Comparison of ENCODE assay signal across 2 cellular contexts in the genomic region with DNA sequence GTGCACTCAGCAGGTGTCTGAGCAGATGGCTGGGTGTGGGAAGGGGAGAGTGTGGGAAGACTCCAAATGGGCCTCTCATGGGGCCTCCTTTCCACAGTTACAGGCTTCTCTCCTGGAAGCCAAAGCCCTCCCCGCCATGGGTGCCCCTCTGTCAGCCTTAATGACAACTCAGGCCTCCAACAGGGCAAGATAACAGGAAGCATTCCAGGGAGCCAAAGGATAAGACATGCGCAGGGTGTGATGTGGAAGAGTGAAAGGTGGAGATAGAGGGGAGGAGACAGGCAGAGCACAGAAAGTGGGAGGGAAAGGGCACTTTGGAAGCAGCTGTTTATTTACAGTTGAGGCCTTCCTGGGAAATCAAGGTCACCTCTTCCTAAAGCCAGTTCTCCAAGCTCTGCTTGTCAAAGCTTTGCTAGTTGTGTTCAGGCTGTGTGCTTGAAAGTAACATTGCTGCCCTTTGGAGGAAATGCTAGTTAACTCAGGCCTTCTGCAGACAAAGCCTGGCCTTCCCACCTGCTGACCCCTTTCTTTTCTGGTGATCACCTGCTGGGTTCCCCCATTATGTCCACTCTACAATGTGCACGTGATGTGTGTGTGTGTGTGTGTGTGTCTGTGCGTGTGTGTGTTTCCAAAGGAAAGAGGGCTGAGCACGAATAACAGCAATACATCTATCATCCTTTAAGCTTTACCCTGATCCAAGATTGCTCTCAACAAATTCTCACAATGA.
TF ChIP-seq lines count a peak whose summit lies in the region.

No MANE protein-coding gene starts in this region.

TF ChIP-seq in HEK293, 187 proteins besides CTCF, POLR2A, EP300 and RAD21 (continued from another document and continues in another):
- no peak for TF ChIP-seq ZNF174 (tag by site-specific recombination; IDR thresholded peaks at IDR 0.05)
- TF ChIP-seq SP2 (tag by site-specific recombination; IDR thresholded peaks at IDR 0.05) = peak; percentile 49
- TF ChIP-seq MEIS1 (CRISPR knock-in tag; IDR thresholded peaks at IDR 0.05; ENCODE audit: borderline replicate concordance) = no peak
- no peak for TF ChIP-seq ZNF211 (tag by site-specific recombination; IDR thresholded peaks at IDR 0.05; ENCODE audit: low read depth)
- TF ChIP-seq EGR2 (tag by site-specific recombination; IDR thresholded peaks at IDR 0.05; ENCODE audit: low read depth) = peak; percentile 68
- no peak for TF ChIP-seq ZNF350 (tag by site-specific recombination; IDR thresholded peaks at IDR 0.05)
- TF ChIP-seq ZNF621 (tag by site-specific recombination; IDR thresholded peaks at IDR 0.05) = no peak
- peak; percentile 79 for TF ChIP-seq ZNF341 (tag by site-specific recombination; IDR thresholded peaks at IDR 0.05; ENCODE audit: low read depth)
- TF ChIP-seq, protein P1, sequence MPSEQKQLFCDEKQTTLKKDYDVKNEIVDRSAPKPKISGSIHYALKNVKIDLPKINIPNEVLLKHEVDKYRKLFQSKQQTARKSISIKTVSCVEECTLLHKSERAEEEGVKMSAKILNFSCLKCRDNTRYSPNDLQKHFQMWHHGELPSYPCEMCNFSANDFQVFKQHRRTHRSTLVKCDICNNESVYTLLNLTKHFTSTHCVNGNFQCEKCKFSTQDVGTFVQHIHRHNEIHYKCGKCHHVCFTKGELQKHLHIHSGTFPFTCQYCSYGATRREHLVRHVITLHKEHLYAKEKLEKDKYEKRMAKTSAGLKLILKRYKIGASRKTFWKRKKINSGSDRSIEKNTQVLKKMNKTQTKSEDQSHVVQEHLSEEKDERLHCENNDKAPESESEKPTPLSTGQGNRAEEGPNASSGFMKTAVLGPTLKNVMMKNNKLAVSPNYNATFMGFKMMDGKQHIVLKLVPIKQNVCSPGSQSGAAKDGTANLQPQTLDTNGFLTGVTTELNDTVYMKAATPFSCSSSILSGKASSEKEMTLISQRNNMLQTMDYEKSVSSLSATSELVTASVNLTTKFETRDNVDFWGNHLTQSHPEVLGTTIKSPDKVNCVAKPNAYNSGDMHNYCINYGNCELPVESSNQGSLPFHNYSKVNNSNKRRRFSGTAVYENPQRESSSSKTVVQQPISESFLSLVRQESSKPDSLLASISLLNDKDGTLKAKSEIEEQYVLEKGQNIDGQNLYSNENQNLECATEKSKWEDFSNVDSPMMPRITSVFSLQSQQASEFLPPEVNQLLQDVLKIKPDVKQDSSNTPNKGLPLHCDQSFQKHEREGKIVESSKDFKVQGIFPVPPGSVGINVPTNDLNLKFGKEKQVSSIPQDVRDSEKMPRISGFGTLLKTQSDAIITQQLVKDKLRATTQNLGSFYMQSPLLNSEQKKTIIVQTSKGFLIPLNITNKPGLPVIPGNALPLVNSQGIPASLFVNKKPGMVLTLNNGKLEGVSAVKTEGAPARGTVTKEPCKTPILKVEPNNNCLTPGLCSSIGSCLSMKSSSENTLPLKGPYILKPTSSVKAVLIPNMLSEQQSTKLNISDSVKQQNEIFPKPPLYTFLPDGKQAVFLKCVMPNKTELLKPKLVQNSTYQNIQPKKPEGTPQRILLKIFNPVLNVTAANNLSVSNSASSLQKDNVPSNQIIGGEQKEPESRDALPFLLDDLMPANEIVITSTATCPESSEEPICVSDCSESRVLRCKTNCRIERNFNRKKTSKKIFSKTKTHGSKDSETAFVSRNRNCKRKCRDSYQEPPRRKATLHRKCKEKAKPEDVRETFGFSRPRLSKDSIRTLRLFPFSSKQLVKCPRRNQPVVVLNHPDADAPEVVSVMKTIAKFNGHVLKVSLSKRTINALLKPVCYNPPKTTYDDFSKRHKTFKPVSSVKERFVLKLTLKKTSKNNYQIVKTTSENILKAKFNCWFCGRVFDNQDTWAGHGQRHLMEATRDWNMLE (tag by site-specific recombination; conservative IDR thresholded peaks at IDR 0.05; ENCODE audit: low read depth) = no peak
- no peak for TF ChIP-seq ZNF24 (tag by site-specific recombination; IDR thresholded peaks at IDR 0.05)
- peak; percentile 89 for TF ChIP-seq ZNF600 (tag by site-specific recombination; IDR thresholded peaks at IDR 0.05)
- TF ChIP-seq, protein P2, sequence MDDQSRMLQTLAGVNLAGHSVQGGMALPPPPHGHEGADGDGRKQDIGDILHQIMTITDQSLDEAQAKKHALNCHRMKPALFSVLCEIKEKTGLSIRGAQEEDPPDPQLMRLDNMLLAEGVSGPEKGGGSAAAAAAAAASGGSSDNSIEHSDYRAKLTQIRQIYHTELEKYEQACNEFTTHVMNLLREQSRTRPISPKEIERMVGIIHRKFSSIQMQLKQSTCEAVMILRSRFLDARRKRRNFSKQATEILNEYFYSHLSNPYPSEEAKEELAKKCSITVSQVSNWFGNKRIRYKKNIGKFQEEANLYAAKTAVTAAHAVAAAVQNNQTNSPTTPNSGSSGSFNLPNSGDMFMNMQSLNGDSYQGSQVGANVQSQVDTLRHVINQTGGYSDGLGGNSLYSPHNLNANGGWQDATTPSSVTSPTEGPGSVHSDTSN (CRISPR knock-in tag; IDR thresholded peaks at IDR 0.05) = no peak
- TF ChIP-seq, protein P3, sequence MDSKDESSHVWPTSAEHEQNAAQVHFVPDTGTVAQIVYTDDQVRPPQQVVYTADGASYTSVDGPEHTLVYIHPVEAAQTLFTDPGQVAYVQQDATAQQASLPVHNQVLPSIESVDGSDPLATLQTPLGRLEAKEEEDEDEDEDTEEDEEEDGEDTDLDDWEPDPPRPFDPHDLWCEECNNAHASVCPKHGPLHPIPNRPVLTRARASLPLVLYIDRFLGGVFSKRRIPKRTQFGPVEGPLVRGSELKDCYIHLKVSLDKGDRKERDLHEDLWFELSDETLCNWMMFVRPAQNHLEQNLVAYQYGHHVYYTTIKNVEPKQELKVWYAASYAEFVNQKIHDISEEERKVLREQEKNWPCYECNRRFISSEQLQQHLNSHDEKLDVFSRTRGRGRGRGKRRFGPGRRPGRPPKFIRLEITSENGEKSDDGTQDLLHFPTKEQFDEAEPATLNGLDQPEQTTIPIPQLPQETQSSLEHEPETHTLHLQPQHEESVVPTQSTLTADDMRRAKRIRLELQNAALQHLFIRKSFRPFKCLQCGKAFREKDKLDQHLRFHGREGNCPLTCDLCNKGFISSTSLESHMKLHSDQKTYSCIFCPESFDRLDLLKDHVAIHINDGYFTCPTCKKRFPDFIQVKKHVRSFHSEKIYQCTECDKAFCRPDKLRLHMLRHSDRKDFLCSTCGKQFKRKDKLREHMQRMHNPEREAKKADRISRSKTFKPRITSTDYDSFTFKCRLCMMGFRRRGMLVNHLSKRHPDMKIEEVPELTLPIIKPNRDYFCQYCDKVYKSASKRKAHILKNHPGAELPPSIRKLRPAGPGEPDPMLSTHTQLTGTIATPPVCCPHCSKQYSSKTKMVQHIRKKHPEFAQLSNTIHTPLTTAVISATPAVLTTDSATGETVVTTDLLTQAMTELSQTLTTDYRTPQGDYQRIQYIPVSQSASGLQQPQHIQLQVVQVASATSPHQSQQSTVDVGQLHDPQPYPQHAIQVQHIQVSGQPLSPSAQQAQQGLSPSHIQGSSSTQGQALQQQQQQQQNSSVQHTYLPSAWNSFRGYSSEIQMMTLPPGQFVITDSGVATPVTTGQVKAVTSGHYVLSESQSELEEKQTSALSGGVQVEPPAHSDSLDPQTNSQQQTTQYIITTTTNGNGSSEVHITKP (tag by site-specific recombination; IDR thresholded peaks at IDR 0.05) = peak; percentile 98
- no peak for TF ChIP-seq MZF1 (tag by site-specific recombination; IDR thresholded peaks at IDR 0.05; ENCODE audit: borderline replicate concordance)
- no peak for TF ChIP-seq GLI2 (tag by site-specific recombination; IDR thresholded peaks at IDR 0.05; ENCODE audit: borderline replicate concordance, low read depth)
- TF ChIP-seq ZNF23 (tag by site-specific recombination; IDR thresholded peaks at IDR 0.05; ENCODE audit: borderline replicate concordance) = no peak
- peak; percentile 90 for TF ChIP-seq ZNF423 (tag by site-specific recombination; IDR thresholded peaks at IDR 0.05)
- no peak for TF ChIP-seq ZNF121 (tag by site-specific recombination; IDR thresholded peaks at IDR 0.05)

TF ChIP-seq in WTC11, 78 proteins besides CTCF, POLR2A, EP300 and RAD21 (continued from another document and continues in another):
- TF ChIP-seq, protein P4, sequence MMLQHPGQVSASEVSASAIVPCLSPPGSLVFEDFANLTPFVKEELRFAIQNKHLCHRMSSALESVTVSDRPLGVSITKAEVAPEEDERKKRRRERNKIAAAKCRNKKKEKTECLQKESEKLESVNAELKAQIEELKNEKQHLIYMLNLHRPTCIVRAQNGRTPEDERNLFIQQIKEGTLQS (CRISPR knock-in tag; conservative IDR thresholded peaks at IDR 0.05) = no peak
- no peak for TF ChIP-seq RELA (CRISPR knock-in tag; IDR thresholded peaks at IDR 0.05; ENCODE audit: borderline replicate concordance)
- no peak for TF ChIP-seq JUN (CRISPR knock-in tag; IDR thresholded peaks at IDR 0.05)
- no peak for TF ChIP-seq NFATC4 (CRISPR knock-in tag; IDR thresholded peaks at IDR 0.05)
- TF ChIP-seq TP53 (CRISPR knock-in tag; IDR thresholded peaks at IDR 0.05) = no peak
- TF ChIP-seq ETV6 (CRISPR knock-in tag; IDR thresholded peaks at IDR 0.05) = peak; percentile 77
- TF ChIP-seq, protein P5, sequence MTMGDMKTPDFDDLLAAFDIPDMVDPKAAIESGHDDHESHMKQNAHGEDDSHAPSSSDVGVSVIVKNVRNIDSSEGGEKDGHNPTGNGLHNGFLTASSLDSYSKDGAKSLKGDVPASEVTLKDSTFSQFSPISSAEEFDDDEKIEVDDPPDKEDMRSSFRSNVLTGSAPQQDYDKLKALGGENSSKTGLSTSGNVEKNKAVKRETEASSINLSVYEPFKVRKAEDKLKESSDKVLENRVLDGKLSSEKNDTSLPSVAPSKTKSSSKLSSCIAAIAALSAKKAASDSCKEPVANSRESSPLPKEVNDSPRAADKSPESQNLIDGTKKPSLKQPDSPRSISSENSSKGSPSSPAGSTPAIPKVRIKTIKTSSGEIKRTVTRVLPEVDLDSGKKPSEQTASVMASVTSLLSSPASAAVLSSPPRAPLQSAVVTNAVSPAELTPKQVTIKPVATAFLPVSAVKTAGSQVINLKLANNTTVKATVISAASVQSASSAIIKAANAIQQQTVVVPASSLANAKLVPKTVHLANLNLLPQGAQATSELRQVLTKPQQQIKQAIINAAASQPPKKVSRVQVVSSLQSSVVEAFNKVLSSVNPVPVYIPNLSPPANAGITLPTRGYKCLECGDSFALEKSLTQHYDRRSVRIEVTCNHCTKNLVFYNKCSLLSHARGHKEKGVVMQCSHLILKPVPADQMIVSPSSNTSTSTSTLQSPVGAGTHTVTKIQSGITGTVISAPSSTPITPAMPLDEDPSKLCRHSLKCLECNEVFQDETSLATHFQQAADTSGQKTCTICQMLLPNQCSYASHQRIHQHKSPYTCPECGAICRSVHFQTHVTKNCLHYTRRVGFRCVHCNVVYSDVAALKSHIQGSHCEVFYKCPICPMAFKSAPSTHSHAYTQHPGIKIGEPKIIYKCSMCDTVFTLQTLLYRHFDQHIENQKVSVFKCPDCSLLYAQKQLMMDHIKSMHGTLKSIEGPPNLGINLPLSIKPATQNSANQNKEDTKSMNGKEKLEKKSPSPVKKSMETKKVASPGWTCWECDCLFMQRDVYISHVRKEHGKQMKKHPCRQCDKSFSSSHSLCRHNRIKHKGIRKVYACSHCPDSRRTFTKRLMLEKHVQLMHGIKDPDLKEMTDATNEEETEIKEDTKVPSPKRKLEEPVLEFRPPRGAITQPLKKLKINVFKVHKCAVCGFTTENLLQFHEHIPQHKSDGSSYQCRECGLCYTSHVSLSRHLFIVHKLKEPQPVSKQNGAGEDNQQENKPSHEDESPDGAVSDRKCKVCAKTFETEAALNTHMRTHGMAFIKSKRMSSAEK (CRISPR knock-in tag; IDR thresholded peaks at IDR 0.05; ENCODE audit: borderline replicate concordance) = no peak
- no peak for TF ChIP-seq ZNF416 (CRISPR knock-in tag; IDR thresholded peaks at IDR 0.05)
- no peak for TF ChIP-seq KAT7 (CRISPR knock-in tag; IDR thresholded peaks at IDR 0.05; ENCODE audit: borderline replicate concordance)
- TF ChIP-seq, protein P6, sequence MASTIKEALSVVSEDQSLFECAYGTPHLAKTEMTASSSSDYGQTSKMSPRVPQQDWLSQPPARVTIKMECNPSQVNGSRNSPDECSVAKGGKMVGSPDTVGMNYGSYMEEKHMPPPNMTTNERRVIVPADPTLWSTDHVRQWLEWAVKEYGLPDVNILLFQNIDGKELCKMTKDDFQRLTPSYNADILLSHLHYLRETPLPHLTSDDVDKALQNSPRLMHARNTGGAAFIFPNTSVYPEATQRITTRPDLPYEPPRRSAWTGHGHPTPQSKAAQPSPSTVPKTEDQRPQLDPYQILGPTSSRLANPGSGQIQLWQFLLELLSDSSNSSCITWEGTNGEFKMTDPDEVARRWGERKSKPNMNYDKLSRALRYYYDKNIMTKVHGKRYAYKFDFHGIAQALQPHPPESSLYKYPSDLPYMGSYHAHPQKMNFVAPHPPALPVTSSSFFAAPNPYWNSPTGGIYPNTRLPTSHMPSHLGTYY (CRISPR knock-in tag; IDR thresholded peaks at IDR 0.05) = no peak
- TF ChIP-seq SOX15 (CRISPR knock-in tag; IDR thresholded peaks at IDR 0.05) = no peak
- TF ChIP-seq TEAD4 (CRISPR knock-in tag; IDR thresholded peaks at IDR 0.05) = no peak
- TF ChIP-seq NFYB (CRISPR knock-in tag; conservative IDR thresholded peaks at IDR 0.05; ENCODE audit: low read depth) = no peak
- peak; percentile 78; the same call in 1 of the 2 replicates for TF ChIP-seq SMAD3 (CRISPR knock-in tag; IDR thresholded peaks at IDR 0.05; ENCODE audit: borderline replicate concordance)
- TF ChIP-seq, protein P7, sequence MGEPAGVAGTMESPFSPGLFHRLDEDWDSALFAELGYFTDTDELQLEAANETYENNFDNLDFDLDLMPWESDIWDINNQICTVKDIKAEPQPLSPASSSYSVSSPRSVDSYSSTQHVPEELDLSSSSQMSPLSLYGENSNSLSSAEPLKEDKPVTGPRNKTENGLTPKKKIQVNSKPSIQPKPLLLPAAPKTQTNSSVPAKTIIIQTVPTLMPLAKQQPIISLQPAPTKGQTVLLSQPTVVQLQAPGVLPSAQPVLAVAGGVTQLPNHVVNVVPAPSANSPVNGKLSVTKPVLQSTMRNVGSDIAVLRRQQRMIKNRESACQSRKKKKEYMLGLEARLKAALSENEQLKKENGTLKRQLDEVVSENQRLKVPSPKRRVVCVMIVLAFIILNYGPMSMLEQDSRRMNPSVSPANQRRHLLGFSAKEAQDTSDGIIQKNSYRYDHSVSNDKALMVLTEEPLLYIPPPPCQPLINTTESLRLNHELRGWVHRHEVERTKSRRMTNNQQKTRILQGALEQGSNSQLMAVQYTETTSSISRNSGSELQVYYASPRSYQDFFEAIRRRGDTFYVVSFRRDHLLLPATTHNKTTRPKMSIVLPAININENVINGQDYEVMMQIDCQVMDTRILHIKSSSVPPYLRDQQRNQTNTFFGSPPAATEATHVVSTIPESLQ (CRISPR knock-in tag; IDR thresholded peaks at IDR 0.05) = no peak
- TF ChIP-seq HMGA2 (CRISPR knock-in tag; IDR thresholded peaks at IDR 0.05) = no peak
- no peak for TF ChIP-seq CBFB (CRISPR knock-in tag; IDR thresholded peaks at IDR 0.05; ENCODE audit: low read depth)
- TF ChIP-seq ZNF423 (CRISPR knock-in tag; IDR thresholded peaks at IDR 0.05) = peak; percentile 98
- TF ChIP-seq, protein P8, sequence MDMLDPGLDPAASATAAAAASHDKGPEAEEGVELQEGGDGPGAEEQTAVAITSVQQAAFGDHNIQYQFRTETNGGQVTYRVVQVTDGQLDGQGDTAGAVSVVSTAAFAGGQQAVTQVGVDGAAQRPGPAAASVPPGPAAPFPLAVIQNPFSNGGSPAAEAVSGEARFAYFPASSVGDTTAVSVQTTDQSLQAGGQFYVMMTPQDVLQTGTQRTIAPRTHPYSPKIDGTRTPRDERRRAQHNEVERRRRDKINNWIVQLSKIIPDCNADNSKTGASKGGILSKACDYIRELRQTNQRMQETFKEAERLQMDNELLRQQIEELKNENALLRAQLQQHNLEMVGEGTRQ (CRISPR knock-in tag; IDR thresholded peaks at IDR 0.05) = peak; percentile 94
- TF ChIP-seq FOXK1 (CRISPR knock-in tag; IDR thresholded peaks at IDR 0.05) = peak; percentile 91; the same call in 1 of the 2 replicates
